In genomic region chr1:1311107-1312104, GRCh38 we compare ENCODE assay signal across 2 cellular contexts.
TF ChIP-seq lines count a peak whose summit lies in the region.

No MANE protein-coding gene starts in this region.

TF ChIP-seq in HCT116, 20 proteins besides CTCF, POLR2A, EP300 and RAD21:
- 0 out of 2 replicates have a peak, but pooled peaks have one; percentile 9 for TF ChIP-seq ZFX (IDR thresholded peaks at IDR 0.05)
- no peak for TF ChIP-seq CEBPB (IDR thresholded peaks at IDR 0.05; ENCODE audit: low read depth)

TF ChIP-seq in K562, 482 proteins besides CTCF, POLR2A, EP300 and RAD21:
- TF ChIP-seq POLR3G (IDR thresholded peaks at IDR 0.05; ENCODE audit: extremely low read depth, insufficient read length, insufficient replicate concordance): no peak
- 0 out of 2 replicates have a peak, but pooled peaks have one; percentile 41 for TF ChIP-seq POLR2AphosphoS2 (IDR thresholded peaks at IDR 0.05; ENCODE audit: low read length)
- peak; percentile 65 for TF ChIP-seq RBM22 (IDR thresholded peaks at IDR 0.05; ENCODE audit: low read depth, low read length, poor library complexity, severe bottlenecking)
- TF ChIP-seq POLR2G (IDR thresholded peaks at IDR 0.05; ENCODE audit: low read depth, low read length): peak; percentile 79
- peak; percentile 61; the same call in 1 of the 2 replicates for TF ChIP-seq SUPT5H (IDR thresholded peaks at IDR 0.05)
- no peak for TF ChIP-seq TCFL5 (CRISPR knock-in tag; conservative IDR thresholded peaks at IDR 0.05)
- TF ChIP-seq PHB (CRISPR knock-in tag; IDR thresholded peaks at IDR 0.05): no peak
- no peak for TF ChIP-seq NCOR1 (IDR thresholded peaks at IDR 0.05)
- peak; percentile 27; the same call in 1 of the 2 replicates for TF ChIP-seq POLR2AphosphoS5 (IDR thresholded peaks at IDR 0.05; ENCODE audit: control insufficient read depth, insufficient read depth, low read depth, low read length)
- TF ChIP-seq POLR2B (IDR thresholded peaks at IDR 0.05; ENCODE audit: low read depth, partially characterized antibody): peak; percentile 15
- peak; percentile 45; the same call in 1 of the 2 replicates for TF ChIP-seq TFAP4 (CRISPR knock-in tag; IDR thresholded peaks at IDR 0.05; ENCODE audit: borderline replicate concordance)
- TF ChIP-seq ZNF740 (CRISPR knock-in tag; IDR thresholded peaks at IDR 0.05): 0 out of 2 replicates have a peak, but pooled peaks have one; percentile 6
- no peak for TF ChIP-seq ZNF740 (tag; IDR thresholded peaks at IDR 0.05)
- peak; percentile 73 for TF ChIP-seq RBFOX2 (IDR thresholded peaks at IDR 0.05; ENCODE audit: low read depth, low read length)
- no peak for TF ChIP-seq KAT2B (IDR thresholded peaks at IDR 0.05; ENCODE audit: low read depth, low read length)
- peak; percentile 30; the same call in 1 of the 2 replicates for TF ChIP-seq SP1 (CRISPR knock-in tag; IDR thresholded peaks at IDR 0.05)
- TF ChIP-seq EGR1 (conservative IDR thresholded peaks at IDR 0.05): no peak
